In the genomic region with DNA sequence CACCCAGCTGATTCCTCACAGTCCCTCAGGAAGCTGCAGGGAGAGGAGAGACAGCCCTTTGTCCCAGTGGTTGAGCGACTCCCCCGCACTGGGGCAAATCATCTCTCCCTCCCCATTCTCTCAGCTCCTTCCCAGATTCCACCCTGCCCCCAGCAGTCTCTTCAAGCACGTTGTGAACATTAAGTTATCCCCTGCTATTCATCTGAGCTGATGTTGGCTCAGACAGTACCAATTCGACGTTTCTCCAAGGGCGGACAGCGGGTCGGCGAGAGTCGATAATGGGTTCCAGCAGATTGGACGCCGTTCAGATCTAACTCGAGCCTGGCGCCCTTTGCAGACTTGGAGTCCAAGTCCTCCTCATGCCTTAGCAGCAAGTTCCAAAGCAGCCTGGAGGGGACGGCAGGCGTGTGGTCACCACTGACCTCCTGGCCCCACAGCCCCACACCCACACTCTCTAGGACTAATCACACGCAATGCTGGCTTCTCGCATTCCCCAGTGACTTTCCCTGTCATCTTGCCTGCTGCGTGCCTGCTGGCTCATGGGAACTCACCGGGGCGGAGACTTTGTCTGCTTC, we compare ENCODE assay signal across 16 cellular contexts.
DNase-seq lines count a peak whose midpoint lies in the region; ATAC-seq and TF ChIP-seq lines count a peak whose summit lies in the region.
"Had no signal": no experiment of that assay in that cellular context is flagged by ENCODE, and none has a peak within 500 bp of the region (broad histone marks: within the 10 kb centered on the region; RNA-seq: fewer than 3 reads in every experiment).

No MANE protein-coding gene starts in this region.

- H3K27me3 ChIP-seq in GM23338 (ENCODE audit: insufficient read depth) (no peaks in the 10 kb centered on the region), thoracic aorta (replicated peaks; ENCODE audit: insufficient read depth) (no peaks in the 10 kb centered on the region)
- H3K27me3 ChIP-seq: cardiac muscle cell had no signal

- no peaks in the 10 kb centered on the region for H3K9me2 ChIP-seq in GM23338 (ENCODE audit: insufficient read depth)

- no peaks in the 10 kb centered on the region; the same call in 1 of the 2 replicates for H4K20me1 ChIP-seq in GM23338 (replicated peaks; ENCODE audit: insufficient read depth)

- H3K4me1 Mint-ChIP-seq in GM23338, result peaks cover 45% of the 10 kb centered on the region
- H3K4me1 Mint-ChIP-seq in effector memory CD8-positive, alpha-beta T cell (ENCODE audit: low read depth in 2 of 2), result peaks cover 35 to 66% of the 10 kb centered on the region in 2 donors

- H3K9me3 Mint-ChIP-seq in GM23338, result no peaks in the 10 kb centered on the region
- H3K9me3 Mint-ChIP-seq in effector memory CD8-positive, alpha-beta T cell, result no peaks in the 10 kb centered on the region
- H3K9me3 Mint-ChIP-seq: activated T-helper 1 cell treated with anti-CD3 and anti-CD28 coated beads, Interleukin-12 subunit alpha, Interleukin-12 subunit beta, Interleukin-2, Interleukin-4 antibody, amounts not matched to agents 30 ng/mL and 10 ng/mL and 1 ng/mL, durations not matched to agents 14 hours and 24 hours and 36 hours; T-helper 2 cell treated with Interferon-gamma antibody and Interleukin-4, amounts not matched to agents 5 μg/mL and 100 μg/mL, for 36 hours had no signal

- TF ChIP-seq CTCF in GM23338 (conservative IDR thresholded peaks at IDR 0.05; ENCODE audit: low read depth in 2 of 2), result no peak
- TF ChIP-seq CTCF in thoracic aorta (IDR thresholded peaks at IDR 0.05), result no peak

- no peaks in the 10 kb centered on the region for H3K36me3 Mint-ChIP-seq in GM23338 (ENCODE audit: low read depth)
- peaks cover 10% of the 10 kb centered on the region for H3K36me3 Mint-ChIP-seq in effector memory CD8-positive, alpha-beta T cell (ENCODE audit: insufficient read depth)

- H3K4me1 ChIP-seq in GM23338 (ENCODE audit: insufficient read depth), result peaks cover 21% of the 10 kb centered on the region
- H3K4me1 ChIP-seq in thoracic aorta (ENCODE audit: control insufficient read depth in 1 of 2, low read depth in 2 of 2), result peaks cover 7 to 57% of the 10 kb centered on the region in 2 donors

- H3K27ac ChIP-seq in GM23338 (ENCODE audit: low read depth) (no peak overlapping the region), thoracic aorta (peak overlapping the region; percentile 40 to 60)

- H3K79me2 ChIP-seq in GM23338 (replicated peaks; ENCODE audit: insufficient read depth), result no peaks in the 10 kb centered on the region

- H3K4me3 ChIP-seq in GM23338 (no peak overlapping the region), thoracic aorta (peak overlapping the region; percentile 44)
- H3K4me3 ChIP-seq: cardiac muscle cell had no signal

- no peak overlapping the region for H3K4me2 ChIP-seq in GM23338

- H3F3A ChIP-seq in GM23338 (replicated peaks; ENCODE audit: low read depth), result no peaks in the 10 kb centered on the region

- H3K27ac Mint-ChIP-seq in GM23338, result peak overlapping the region; percentile 55; the same call in 1 of the 2 replicates
- peak overlapping the region; percentile 15 to 80 for H3K27ac Mint-ChIP-seq in effector memory CD8-positive, alpha-beta T cell
- H3K27ac Mint-ChIP-seq: T-helper 2 cell treated with Interferon-gamma antibody and Interleukin-4, amounts not matched to agents 5 μg/mL and 100 μg/mL, for 36 hours had no signal

- H2AFZ ChIP-seq in GM23338, result no peak overlapping the region

- H3K27me3 Mint-ChIP-seq in GM23338 (ENCODE audit: insufficient read depth, low read depth, poor library complexity), result peaks cover 15% of the 10 kb centered on the region
- H3K27me3 Mint-ChIP-seq in effector memory CD8-positive, alpha-beta T cell, result no peaks in the 10 kb centered on the region
- H3K27me3 Mint-ChIP-seq: activated CD4-positive, alpha-beta T cell treated with anti-CD3 and anti-CD28 coated beads, Interleukin-2, amount 10 ng/mL, durations not matched to agents 24 days and 14 days had no signal

- no peak overlapping the region for H3K4me3 Mint-ChIP-seq in GM23338
- no peak overlapping the region for H3K4me3 Mint-ChIP-seq in effector memory CD8-positive, alpha-beta T cell
- H3K4me3 Mint-ChIP-seq: activated CD4-positive, alpha-beta T cell treated with anti-CD3 and anti-CD28 coated beads, Interleukin-2, amount 10 ng/mL, durations not matched to agents 24 days and 14 days; activated T-helper 1 cell treated with anti-CD3 and anti-CD28 coated beads, Interleukin-12 subunit alpha, Interleukin-12 subunit beta, Interleukin-2, Interleukin-4 antibody, amounts not matched to agents 30 ng/mL and 10 ng/mL and 1 ng/mL, durations not matched to agents 14 hours and 24 hours and 36 hours; T-helper 2 cell treated with Interferon-gamma antibody and Interleukin-4, amounts not matched to agents 5 μg/mL and 100 μg/mL, for 36 hours had no signal

- H3K9me3 ChIP-seq in thoracic aorta, result no peaks in the 10 kb centered on the region

- DNase-seq in GM23338 (ENCODE audit: low spot score), result no peak
- no peak for DNase-seq in effector memory CD8-positive, alpha-beta T cell
- DNase-seq in left kidney (ENCODE audit: low read depth, low spot score), result peak; percentile 48
- peak; percentile 33 for DNase-seq in thoracic aorta (ENCODE audit: low spot score)
- DNase-seq in AML-193 (lab: John Stamatoyannopoulos, UW), result no peak
- no peak for DNase-seq in RKO (ENCODE audit: low spot score)
- DNase-seq: activated CD4-positive, alpha-beta T cell treated with anti-CD3 and anti-CD28 coated beads, Interleukin-2, amount 10 ng/mL, durations not matched to agents 24 days and 14 days; NCI-H1417; NCI-H748 treated with DMSO at 0.1 percent for 48 hours; RPMI8226; stimulated activated CD4-positive, alpha-beta T cell treated with anti-CD3 and anti-CD28 coated beads, Interleukin-4, amount 100 ng/mL, for 24 hours; stimulated activated naive CD4-positive, alpha-beta T cell had no signal

- no peak for ATAC-seq in GM23338
- no peak for ATAC-seq in effector memory CD8-positive, alpha-beta T cell (replicated peaks)
- peak; percentile 55 for ATAC-seq in thoracic aorta (ENCODE audit: insufficient number of reproducible peaks, low FRiP score, low read depth)
- no peak for ATAC-seq in GM21390 (IDR thresholded peaks at IDR 0.05; ENCODE audit: unreplicated experiment)

- no peaks in the 10 kb centered on the region for H3K36me3 ChIP-seq in GM23338 (ENCODE audit: insufficient read depth)
- no peaks in the 10 kb centered on the region for H3K36me3 ChIP-seq in thoracic aorta
- H3K36me3 ChIP-seq: cardiac muscle cell had no signal

TF ChIP-seq in GM23338, 12 proteins besides CTCF, POLR2A, EP300 and RAD21 (continues in another document):
- TF ChIP-seq JUNB (IDR thresholded peaks at IDR 0.05; ENCODE audit: unreplicated experiment), result no peak
- TF ChIP-seq POLR2AphosphoS5 (IDR thresholded peaks at IDR 0.05; ENCODE audit: low read depth), result no peak
- TF ChIP-seq, protein P1, sequence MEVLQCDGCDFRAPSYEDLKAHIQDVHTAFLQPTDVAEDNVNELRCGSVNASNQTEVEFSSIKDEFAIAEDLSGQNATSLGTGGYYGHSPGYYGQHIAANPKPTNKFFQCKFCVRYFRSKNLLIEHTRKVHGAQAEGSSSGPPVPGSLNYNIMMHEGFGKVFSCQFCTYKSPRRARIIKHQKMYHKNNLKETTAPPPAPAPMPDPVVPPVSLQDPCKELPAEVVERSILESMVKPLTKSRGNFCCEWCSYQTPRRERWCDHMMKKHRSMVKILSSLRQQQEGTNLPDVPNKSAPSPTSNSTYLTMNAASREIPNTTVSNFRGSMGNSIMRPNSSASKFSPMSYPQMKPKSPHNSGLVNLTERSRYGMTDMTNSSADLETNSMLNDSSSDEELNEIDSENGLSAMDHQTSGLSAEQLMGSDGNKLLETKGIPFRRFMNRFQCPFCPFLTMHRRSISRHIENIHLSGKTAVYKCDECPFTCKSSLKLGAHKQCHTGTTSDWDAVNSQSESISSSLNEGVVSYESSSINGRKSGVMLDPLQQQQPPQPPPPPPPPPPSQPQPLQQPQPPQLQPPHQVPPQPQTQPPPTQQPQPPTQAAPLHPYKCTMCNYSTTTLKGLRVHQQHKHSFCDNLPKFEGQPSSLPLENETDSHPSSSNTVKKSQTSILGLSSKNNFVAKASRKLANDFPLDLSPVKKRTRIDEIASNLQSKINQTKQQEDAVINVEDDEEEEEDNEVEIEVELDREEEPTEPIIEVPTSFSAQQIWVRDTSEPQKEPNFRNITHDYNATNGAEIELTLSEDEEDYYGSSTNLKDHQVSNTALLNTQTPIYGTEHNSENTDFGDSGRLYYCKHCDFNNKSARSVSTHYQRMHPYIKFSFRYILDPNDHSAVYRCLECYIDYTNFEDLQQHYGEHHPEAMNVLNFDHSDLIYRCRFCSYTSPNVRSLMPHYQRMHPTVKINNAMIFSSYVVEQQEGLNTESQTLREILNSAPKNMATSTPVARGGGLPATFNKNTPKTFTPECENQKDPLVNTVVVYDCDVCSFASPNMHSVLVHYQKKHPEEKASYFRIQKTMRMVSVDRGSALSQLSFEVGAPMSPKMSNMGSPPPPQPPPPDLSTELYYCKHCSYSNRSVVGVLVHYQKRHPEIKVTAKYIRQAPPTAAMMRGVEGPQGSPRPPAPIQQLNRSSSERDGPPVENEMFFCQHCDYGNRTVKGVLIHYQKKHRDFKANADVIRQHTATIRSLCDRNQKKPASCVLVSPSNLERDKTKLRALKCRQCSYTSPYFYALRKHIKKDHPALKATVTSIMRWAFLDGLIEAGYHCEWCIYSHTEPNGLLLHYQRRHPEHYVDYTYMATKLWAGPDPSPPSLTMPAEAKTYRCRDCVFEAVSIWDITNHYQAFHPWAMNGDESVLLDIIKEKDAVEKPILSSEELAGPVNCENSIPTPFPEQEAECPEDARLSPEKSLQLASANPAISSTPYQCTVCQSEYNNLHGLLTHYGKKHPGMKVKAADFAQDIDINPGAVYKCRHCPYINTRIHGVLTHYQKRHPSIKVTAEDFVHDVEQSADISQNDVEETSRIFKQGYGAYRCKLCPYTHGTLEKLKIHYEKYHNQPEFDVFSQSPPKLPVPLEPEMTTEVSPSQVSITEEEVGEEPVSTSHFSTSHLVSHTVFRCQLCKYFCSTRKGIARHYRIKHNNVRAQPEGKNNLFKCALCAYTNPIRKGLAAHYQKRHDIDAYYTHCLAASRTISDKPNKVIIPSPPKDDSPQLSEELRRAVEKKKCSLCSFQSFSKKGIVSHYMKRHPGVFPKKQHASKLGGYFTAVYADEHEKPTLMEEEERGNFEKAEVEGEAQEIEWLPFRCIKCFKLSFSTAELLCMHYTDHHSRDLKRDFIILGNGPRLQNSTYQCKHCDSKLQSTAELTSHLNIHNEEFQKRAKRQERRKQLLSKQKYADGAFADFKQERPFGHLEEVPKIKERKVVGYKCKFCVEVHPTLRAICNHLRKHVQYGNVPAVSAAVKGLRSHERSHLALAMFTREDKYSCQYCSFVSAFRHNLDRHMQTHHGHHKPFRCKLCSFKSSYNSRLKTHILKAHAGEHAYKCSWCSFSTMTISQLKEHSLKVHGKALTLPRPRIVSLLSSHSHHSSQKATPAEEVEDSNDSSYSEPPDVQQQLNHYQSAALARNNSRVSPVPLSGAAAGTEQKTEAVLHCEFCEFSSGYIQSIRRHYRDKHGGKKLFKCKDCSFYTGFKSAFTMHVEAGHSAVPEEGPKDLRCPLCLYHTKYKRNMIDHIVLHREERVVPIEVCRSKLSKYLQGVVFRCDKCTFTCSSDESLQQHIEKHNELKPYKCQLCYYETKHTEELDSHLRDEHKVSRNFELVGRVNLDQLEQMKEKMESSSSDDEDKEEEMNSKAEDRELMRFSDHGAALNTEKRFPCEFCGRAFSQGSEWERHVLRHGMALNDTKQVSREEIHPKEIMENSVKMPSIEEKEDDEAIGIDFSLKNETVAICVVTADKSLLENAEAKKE (CRISPR knock-in tag; IDR thresholded peaks at IDR 0.05), result no peak

Comparison
In these comparisons a context has a peak if more than half of its experiments do, and no peak if none do; other contexts are left out.
1. DNase-seq: peak in left kidney (single experiment) and thoracic aorta (single experiment); none in GM23338 (single experiment), effector memory CD8-positive, alpha-beta T cell (0 of 3), AML-193 (0 of 2) and RKO (single experiment).